Comparison of ENCODE assay signal across 22 cellular contexts in genomic region chr4:148438047-148438446, GRCh38.
"Had no signal": no experiment of that assay in that cellular context is flagged by ENCODE, and none has a peak within 500 bp of the region (broad histone marks: within the 10 kb centered on the region; RNA-seq: fewer than 3 reads in every experiment).

No MANE protein-coding gene starts in this region.

- H3K36me3 ChIP-seq: cardiac muscle cell, upper lobe of right lung had no signal

- H3K27ac ChIP-seq: cardiac muscle cell, esophagus muscularis mucosa, gastroesophageal sphincter, spleen, upper lobe of right lung had no signal

- H3K4me3 ChIP-seq: cardiac muscle cell, esophagus muscularis mucosa, gastroesophageal sphincter, spleen, upper lobe of right lung had no signal

- DNase-seq: activated B cell treated with CpG ODN at 0.5 μM for 24 hours; activated CD4-positive, alpha-beta T cell treated with anti-CD3 and anti-CD28 coated beads for 4 hours; activated CD4-positive, alpha-beta T cell treated with anti-CD3 and anti-CD28 coated beads, Interleukin-2, amount 50 U/mL, for 48 hours; activated CD8-positive, alpha-beta memory T cell treated with anti-CD3 and anti-CD28 coated beads, Interleukin-2, amount 50 U/mL, for 48 hours; activated naive CD4-positive, alpha-beta T cell treated with anti-CD3 and anti-CD28 coated beads, Interleukin-2, amount 10 ng/mL, durations not matched to agents 7 days and 5 days; activated naive CD8-positive, alpha-beta T cell treated with anti-CD3 and anti-CD28 coated beads, Interleukin-2, amount 50 U/mL, for 24 hours; activated T-cell treated with anti-CD3 and anti-CD28 coated beads, Interleukin-2, amount 50 U/mL, for 4 hours; dermis blood vessel endothelial cell; effector CD8-positive, alpha-beta T cell; head of caudate nucleus; hypothalamus; islet precursor cell; left cardiac atrium; posterior cingulate gyrus; spleen; stimulated activated CD4-positive, alpha-beta T cell treated with anti-CD3 and anti-CD28 coated beads, Interleukin-4, amount 100 ng/mL, for 4 hours; stimulated activated naive CD8-positive, alpha-beta T cell treated with anti-CD3 and anti-CD28 coated beads, Interleukin-15, Interleukin-2, amounts not matched to agents 100 U/mL and 50 U/mL, for 24 hours; T1000; upper lobe of right lung had no signal

- H3K27me3 ChIP-seq: esophagus muscularis mucosa, gastroesophageal sphincter, upper lobe of right lung had no signal

- ATAC-seq: activated naive CD8-positive, alpha-beta T cell treated with anti-CD3 and anti-CD28 coated beads, Interleukin-2, amount 50 U/mL, for 24 hours; activated T-cell treated with anti-CD3 and anti-CD28 coated beads, Interleukin-2, amount 50 U/mL, for 4 hours; gastroesophageal sphincter; left cardiac atrium; stimulated activated naive CD8-positive, alpha-beta T cell treated with anti-CD3 and anti-CD28 coated beads, Interleukin-15, Interleukin-2, amounts not matched to agents 100 U/mL and 50 U/mL, for 24 hours; upper lobe of right lung had no signal

- H3K9me3 ChIP-seq: esophagus muscularis mucosa, gastroesophageal sphincter, spleen, upper lobe of right lung had no signal
